ENCODE assay signal across 25 cellular contexts in the genomic region with DNA sequence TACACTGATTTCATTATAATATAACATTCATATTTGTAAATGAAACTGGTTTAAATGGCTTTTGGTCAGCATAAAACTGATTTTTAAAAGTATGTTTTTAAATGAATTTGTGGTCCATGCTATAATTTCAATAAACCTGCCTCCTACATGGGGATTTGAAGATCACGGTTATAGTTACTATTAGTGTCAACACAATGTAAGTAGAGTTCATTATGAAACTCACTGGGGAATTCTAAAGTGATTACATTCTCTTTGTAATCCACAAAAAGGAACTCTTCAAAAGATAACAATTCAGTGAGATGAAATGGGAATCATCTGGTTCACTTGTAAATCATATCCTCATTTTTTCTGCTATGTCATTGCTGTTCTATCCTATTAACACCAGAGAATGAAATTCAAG.
A peak's percentile ranks its signal among the peaks of the same experiment; 100 is the strongest.
DNase-seq lines count a peak whose midpoint lies in the region; ATAC-seq lines count a peak whose summit lies in the region.
"Had no signal": no experiment of that assay in that cellular context is flagged by ENCODE, and none has a peak within 500 bp of the region (broad histone marks: within the 10 kb centered on the region; RNA-seq: fewer than 3 reads in every experiment).

No MANE protein-coding gene starts in this region.

- H3K27me3 Mint-ChIP-seq in activated T-helper 1 cell treated with anti-CD3 and anti-CD28 coated beads, Interleukin-12 subunit alpha, Interleukin-12 subunit beta, Interleukin-2, Interleukin-4 antibody, amounts not matched to agents 30 ng/mL and 10 ng/mL and 1 ng/mL, durations not matched to agents 14 hours and 24 hours and 36 hours (ENCODE audit: insufficient read depth): no peaks in the 10 kb centered on the region

- intact Hi-C loops in activated T-helper 1 cell treated with anti-CD3 and anti-CD28 coated beads, Interleukin-12 subunit alpha, Interleukin-12 subunit beta, Interleukin-2, Interleukin-4 antibody, amounts not matched to agents 30 ng/mL and 10 ng/mL and 1 ng/mL, durations not matched to agents 14 hours and 24 hours and 36 hours (cut with micrococcal nuclease): no loop called here

- no peak overlapping the region for H3K4me3 Mint-ChIP-seq in activated T-helper 1 cell treated with anti-CD3 and anti-CD28 coated beads, Interleukin-12 subunit alpha, Interleukin-12 subunit beta, Interleukin-2, Interleukin-4 antibody, amounts not matched to agents 30 ng/mL and 10 ng/mL and 1 ng/mL, durations not matched to agents 14 hours and 24 hours and 36 hours
- H3K4me3 Mint-ChIP-seq: CD4-positive, alpha-beta memory T cell; nephron progenitor cell had no signal

- H3K4me1 Mint-ChIP-seq in activated T-helper 1 cell treated with anti-CD3 and anti-CD28 coated beads, Interleukin-12 subunit alpha, Interleukin-12 subunit beta, Interleukin-2, Interleukin-4 antibody, amounts not matched to agents 30 ng/mL and 10 ng/mL and 1 ng/mL, durations not matched to agents 14 hours and 24 hours and 36 hours (ENCODE audit: low read depth): peaks cover 22% of the 10 kb centered on the region

- DNase-seq in NCI-H82 (lab: John Stamatoyannopoulos, UW) (peak; percentile 46), NCI-H82 treated with DMSO at 0.1 percent for 48 hours (lab: John Stamatoyannopoulos, UW; ENCODE audit: unreplicated experiment) (no peak), NCI-H146 treated with DMSO at 0.1 percent for 48 hours (lab: John Stamatoyannopoulos, UW; ENCODE audit: unreplicated experiment) (peak; percentile 20), pons (ENCODE audit: low spot score) (no peak)
- no peak for DNase-seq in activated T-helper 1 cell treated with anti-CD3 and anti-CD28 coated beads, Interleukin-12 subunit alpha, Interleukin-12 subunit beta, Interleukin-2, Interleukin-4 antibody, amounts not matched to agents 30 ng/mL and 10 ng/mL and 1 ng/mL, durations not matched to agents 14 hours and 24 hours and 36 hours (ENCODE audit: low spot score)
- DNase-seq: activated effector memory CD4-positive, alpha-beta T cell treated with anti-CD3 and anti-CD28 coated beads, Interleukin-2, amount 50 U/mL, for 16 hours; CD4-positive, alpha-beta memory T cell; esophagus squamous epithelium; foreskin melanocyte; GOT3; heart right ventricle; MV-4-11; NCI-H2227 treated with DMSO at 0.1 percent for 48 hours; nephron progenitor cell; pancreas; PC-3; right cardiac atrium; T-helper 9 cell; transverse colon; WERI-Rb-1 had no signal

- ATAC-seq in GM18511 (IDR thresholded peaks at IDR 0.05; ENCODE audit: unreplicated experiment) (peak; percentile 27), HG03378 (IDR thresholded peaks at IDR 0.05; ENCODE audit: unreplicated experiment) (no peak), GM19455 (IDR thresholded peaks at IDR 0.05; ENCODE audit: unreplicated experiment) (no peak)
- ATAC-seq: A549, heart right ventricle, pancreas, PC-3, right cardiac atrium, Right ventricle myocardium inferior had no signal

- no peaks in the 10 kb centered on the region for H3K9me3 Mint-ChIP-seq in activated T-helper 1 cell treated with anti-CD3 and anti-CD28 coated beads, Interleukin-12 subunit alpha, Interleukin-12 subunit beta, Interleukin-2, Interleukin-4 antibody, amounts not matched to agents 30 ng/mL and 10 ng/mL and 1 ng/mL, durations not matched to agents 14 hours and 24 hours and 36 hours

- peak overlapping the region; percentile 74 for H3K27ac Mint-ChIP-seq in activated T-helper 1 cell treated with anti-CD3 and anti-CD28 coated beads, Interleukin-12 subunit alpha, Interleukin-12 subunit beta, Interleukin-2, Interleukin-4 antibody, amounts not matched to agents 30 ng/mL and 10 ng/mL and 1 ng/mL, durations not matched to agents 14 hours and 24 hours and 36 hours
- H3K27ac Mint-ChIP-seq: CD4-positive, alpha-beta memory T cell; nephron progenitor cell had no signal

- H3K36me3 Mint-ChIP-seq in activated T-helper 1 cell treated with anti-CD3 and anti-CD28 coated beads, Interleukin-12 subunit alpha, Interleukin-12 subunit beta, Interleukin-2, Interleukin-4 antibody, amounts not matched to agents 30 ng/mL and 10 ng/mL and 1 ng/mL, durations not matched to agents 14 hours and 24 hours and 36 hours (ENCODE audit: low read depth): no peaks in the 10 kb centered on the region
- H3K36me3 Mint-ChIP-seq: CD4-positive, alpha-beta memory T cell had no signal

Comparison
In these comparisons a context has a peak if more than half of its experiments do, and no peak if none do; other contexts are left out.
1. DNase-seq: peak in NCI-H82 (single experiment) and NCI-H146 treated with DMSO at 0.1 percent for 48 hours (single experiment); none in NCI-H82 treated with DMSO at 0.1 percent for 48 hours (single experiment), activated T-helper 1 cell treated with anti-CD3 and anti-CD28 coated beads, Interleukin-12 subunit alpha, Interleukin-12 subunit beta, Interleukin-2, Interleukin-4 antibody, amounts not matched to agents 30 ng/mL and 10 ng/mL and 1 ng/mL, durations not matched to agents 14 hours and 24 hours and 36 hours (single experiment) and pons (single experiment).